Comparison of ENCODE assay signal across 2 cellular contexts in the genomic region with DNA sequence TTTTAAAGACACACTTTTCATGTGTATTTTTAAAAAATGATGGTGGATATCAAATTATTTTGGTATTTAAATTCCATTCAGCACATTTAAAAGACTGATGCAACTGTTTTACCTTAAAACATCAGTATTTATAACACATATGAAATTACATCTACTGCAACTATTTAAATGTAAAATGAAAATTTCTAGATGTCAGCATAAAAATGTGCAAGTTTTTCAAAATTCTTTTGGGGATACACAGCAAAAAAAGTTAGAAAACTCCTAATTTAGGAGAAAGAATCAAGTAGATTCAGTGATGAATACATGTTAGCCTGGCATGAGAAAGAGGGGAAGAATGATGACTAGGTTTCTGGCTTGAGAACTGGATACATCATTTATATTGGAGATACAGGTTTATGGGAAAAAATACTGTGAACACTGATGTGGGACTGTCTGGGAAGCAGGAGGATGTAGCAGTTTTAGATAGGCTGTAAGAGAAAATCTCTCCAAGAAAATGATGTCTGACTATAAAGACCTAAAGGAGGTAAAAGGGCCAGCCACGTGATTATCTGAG.
TF ChIP-seq lines count a peak whose summit lies in the region.

No MANE protein-coding gene starts in this region.

TF ChIP-seq in GM23338, 12 proteins besides CTCF, POLR2A, EP300 and RAD21 (continued from another document):
- TF ChIP-seq, protein P1, sequence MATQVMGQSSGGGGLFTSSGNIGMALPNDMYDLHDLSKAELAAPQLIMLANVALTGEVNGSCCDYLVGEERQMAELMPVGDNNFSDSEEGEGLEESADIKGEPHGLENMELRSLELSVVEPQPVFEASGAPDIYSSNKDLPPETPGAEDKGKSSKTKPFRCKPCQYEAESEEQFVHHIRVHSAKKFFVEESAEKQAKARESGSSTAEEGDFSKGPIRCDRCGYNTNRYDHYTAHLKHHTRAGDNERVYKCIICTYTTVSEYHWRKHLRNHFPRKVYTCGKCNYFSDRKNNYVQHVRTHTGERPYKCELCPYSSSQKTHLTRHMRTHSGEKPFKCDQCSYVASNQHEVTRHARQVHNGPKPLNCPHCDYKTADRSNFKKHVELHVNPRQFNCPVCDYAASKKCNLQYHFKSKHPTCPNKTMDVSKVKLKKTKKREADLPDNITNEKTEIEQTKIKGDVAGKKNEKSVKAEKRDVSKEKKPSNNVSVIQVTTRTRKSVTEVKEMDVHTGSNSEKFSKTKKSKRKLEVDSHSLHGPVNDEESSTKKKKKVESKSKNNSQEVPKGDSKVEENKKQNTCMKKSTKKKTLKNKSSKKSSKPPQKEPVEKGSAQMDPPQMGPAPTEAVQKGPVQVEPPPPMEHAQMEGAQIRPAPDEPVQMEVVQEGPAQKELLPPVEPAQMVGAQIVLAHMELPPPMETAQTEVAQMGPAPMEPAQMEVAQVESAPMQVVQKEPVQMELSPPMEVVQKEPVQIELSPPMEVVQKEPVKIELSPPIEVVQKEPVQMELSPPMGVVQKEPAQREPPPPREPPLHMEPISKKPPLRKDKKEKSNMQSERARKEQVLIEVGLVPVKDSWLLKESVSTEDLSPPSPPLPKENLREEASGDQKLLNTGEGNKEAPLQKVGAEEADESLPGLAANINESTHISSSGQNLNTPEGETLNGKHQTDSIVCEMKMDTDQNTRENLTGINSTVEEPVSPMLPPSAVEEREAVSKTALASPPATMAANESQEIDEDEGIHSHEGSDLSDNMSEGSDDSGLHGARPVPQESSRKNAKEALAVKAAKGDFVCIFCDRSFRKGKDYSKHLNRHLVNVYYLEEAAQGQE (IDR thresholded peaks at IDR 0.05; ENCODE audit: unreplicated experiment): no peak
- no peak for TF ChIP-seq ZNF114 (CRISPR knock-in tag; IDR thresholded peaks at IDR 0.05)
- no peak for TF ChIP-seq ZNF331 (CRISPR knock-in tag; IDR thresholded peaks at IDR 0.05; ENCODE audit: low read depth)
- no peak for TF ChIP-seq NANOG (IDR thresholded peaks at IDR 0.05; ENCODE audit: borderline replicate concordance)
- TF ChIP-seq POLR2AphosphoS5 (IDR thresholded peaks at IDR 0.05; ENCODE audit: low read depth): no peak

TF ChIP-seq in K562, 482 proteins besides CTCF, POLR2A, EP300 and RAD21:
- TF ChIP-seq, protein P2, sequence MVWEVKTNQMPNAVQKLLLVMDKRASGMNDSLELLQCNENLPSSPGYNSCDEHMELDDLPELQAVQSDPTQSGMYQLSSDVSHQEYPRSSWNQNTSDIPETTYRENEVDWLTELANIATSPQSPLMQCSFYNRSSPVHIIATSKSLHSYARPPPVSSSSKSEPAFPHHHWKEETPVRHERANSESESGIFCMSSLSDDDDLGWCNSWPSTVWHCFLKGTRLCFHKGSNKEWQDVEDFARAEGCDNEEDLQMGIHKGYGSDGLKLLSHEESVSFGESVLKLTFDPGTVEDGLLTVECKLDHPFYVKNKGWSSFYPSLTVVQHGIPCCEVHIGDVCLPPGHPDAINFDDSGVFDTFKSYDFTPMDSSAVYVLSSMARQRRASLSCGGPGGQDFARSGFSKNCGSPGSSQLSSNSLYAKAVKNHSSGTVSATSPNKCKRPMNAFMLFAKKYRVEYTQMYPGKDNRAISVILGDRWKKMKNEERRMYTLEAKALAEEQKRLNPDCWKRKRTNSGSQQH (CRISPR knock-in tag; IDR thresholded peaks at IDR 0.05): no peak
- peak; percentile 41; the same call in 1 of the 2 replicates for TF ChIP-seq MAFG (tag; conservative IDR thresholded peaks at IDR 0.05)
- no peak for TF ChIP-seq CHD1 (IDR thresholded peaks at IDR 0.05; ENCODE audit: low read length)
- TF ChIP-seq ZNF584 (CRISPR knock-in tag; IDR thresholded peaks at IDR 0.05; ENCODE audit: low read depth): no peak
- TF ChIP-seq ZNF644 (tag; IDR thresholded peaks at IDR 0.05; ENCODE audit: low read depth): no peak
- no peak for TF ChIP-seq NFXL1 (CRISPR knock-in tag; IDR thresholded peaks at IDR 0.05)
- peak; percentile 32; the same call in 1 of the 2 replicates for TF ChIP-seq MAFF (IDR thresholded peaks at IDR 0.05; ENCODE audit: low read length)
- peak; percentile 63 for TF ChIP-seq C11orf30 (IDR thresholded peaks at IDR 0.05; ENCODE audit: low read depth)
- TF ChIP-seq MAFK (IDR thresholded peaks at IDR 0.05; ENCODE audit: low read length): peak; percentile 18; the same call in 1 of the 2 replicates
- TF ChIP-seq ZNF316 (IDR thresholded peaks at IDR 0.05): peak; percentile 85
TF ChIP-seq in K562: peak in this region for 5.
